ENCODE assay signal across 18 cellular contexts in the genomic region with DNA sequence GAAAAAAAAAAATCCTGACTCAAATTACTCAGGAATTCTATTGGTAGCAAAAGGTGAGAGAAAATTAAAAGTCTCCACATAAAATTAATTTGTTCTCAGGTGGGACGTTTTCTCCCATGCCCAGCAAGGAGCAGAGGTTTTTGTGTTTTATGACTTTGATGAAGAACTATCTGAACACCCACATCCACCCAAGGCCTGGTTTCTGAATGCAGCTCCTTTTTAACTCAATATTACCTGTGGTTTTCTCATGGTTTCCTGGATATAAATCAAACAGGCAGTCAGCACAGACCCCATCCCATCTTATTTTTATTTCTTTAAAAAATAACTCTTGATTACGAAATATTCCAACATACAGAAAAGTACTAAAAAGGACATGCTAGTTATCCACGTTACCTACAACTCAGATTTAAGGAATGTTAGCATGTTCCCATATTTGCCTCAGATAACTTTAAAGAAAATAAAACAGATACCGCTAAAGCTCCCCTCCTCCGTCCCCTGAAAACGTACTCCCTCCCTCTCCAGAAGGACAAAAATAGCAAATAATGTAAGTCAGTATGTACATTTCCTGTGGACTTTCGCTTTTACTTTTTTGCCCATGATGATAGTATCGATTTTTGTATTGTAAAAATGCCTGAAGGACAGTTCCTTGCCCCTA. TPM values are rescaled to one million over a fixed set of nuclear protein-coding genes. Genes with fewer than 3 reads are reported as not detected.
A peak's percentile ranks its signal among the peaks of the same experiment; 100 is the strongest.
DNase-seq lines count a peak whose midpoint lies in the region; ATAC-seq, FAIRE-seq and TF ChIP-seq lines count a peak whose summit lies in the region.
"Had no signal": no experiment of that assay in that cellular context is flagged by ENCODE, and none has a peak within 500 bp of the region (broad histone marks: within the 10 kb centered on the region; RNA-seq: fewer than 3 reads in every experiment).

No MANE protein-coding gene starts in this region.

- no peak for TF ChIP-seq CTCF in DND-41 (IDR thresholded peaks at IDR 0.05; ENCODE audit: borderline replicate concordance, extremely low read depth, low read length, poor library complexity, severe bottlenecking)
- no peak for TF ChIP-seq CTCF in MM.1S (IDR thresholded peaks at IDR 0.05; ENCODE audit: low read length)
- TF ChIP-seq CTCF in endothelial cell of umbilical vein (IDR thresholded peaks at IDR 0.05; ENCODE audit: extremely low read depth in 1 of 2, insufficient read depth in 1 of 2, low read depth in 1 of 2, low read length in 2 of 2): no peak
- TF ChIP-seq CTCF in nephron (IDR thresholded peaks at IDR 0.05; ENCODE audit: unreplicated experiment in 3 of 3): no peak
- no peak for TF ChIP-seq CTCF in progenitor cell of endocrine pancreas (IDR thresholded peaks at IDR 0.05; ENCODE audit: unreplicated experiment)

- H3K36me3 ChIP-seq in DND-41 (ENCODE audit: insufficient read depth, low read length) (no peaks in the 10 kb centered on the region), MM.1S (replicated peaks; ENCODE audit: insufficient read depth, low read length) (no peaks in the 10 kb centered on the region), endothelial cell of umbilical vein (ENCODE audit: control insufficient read depth in 2 of 2, extremely low read depth in 1 of 2, insufficient read depth in 2 of 2, low read length in 2 of 2) (no peaks in the 10 kb centered on the region)
- H3K36me3 ChIP-seq: heart left ventricle, upper lobe of right lung had no signal

- H3K27ac Mint-ChIP-seq in nephron (peak overlapping the region; percentile 85 to 90 (median 90)), progenitor cell of endocrine pancreas (no peak overlapping the region)
- H3K27ac Mint-ChIP-seq: activated CD4-positive, alpha-beta T cell treated with anti-CD3 and anti-CD28 coated beads for 36 hours; activated naive CD4-positive, alpha-beta T cell treated with anti-CD3 and anti-CD28 coated beads, Interleukin-2, amount 50 U/mL, for 24 hours; stimulated activated memory B cell treated with anti-CD40 and anti-IgM and Interleukin-4, amounts not matched to agents 10 μg/mL and 1 μg/mL and 100 μg/mL, for 72 hours had no signal

- POLR2A ChIA-PET in endothelial cell of umbilical vein (lab: Charles Lee): no interaction called here

- H3K9me3 ChIP-seq in DND-41 (ENCODE audit: insufficient read depth, low read length, severe bottlenecking) (no peaks in the 10 kb centered on the region), MM.1S (replicated peaks; ENCODE audit: insufficient read depth, low read length) (no peaks in the 10 kb centered on the region), endothelial cell of umbilical vein (replicated peaks; ENCODE audit: control insufficient read depth, insufficient read depth, low read length) (no peaks in the 10 kb centered on the region)
- H3K9me3 ChIP-seq: heart left ventricle, upper lobe of right lung had no signal

- H3K27me3 ChIP-seq in DND-41 (ENCODE audit: insufficient read depth, low read length, poor library complexity) (no peaks in the 10 kb centered on the region), MM.1S (replicated peaks; ENCODE audit: insufficient read depth, low read length) (no peaks in the 10 kb centered on the region), endothelial cell of umbilical vein (ENCODE audit: control insufficient read depth in 2 of 2, insufficient read depth in 2 of 2, low read length in 2 of 2) (no peaks in the 10 kb centered on the region)
- H3K27me3 ChIP-seq: heart left ventricle, upper lobe of right lung had no signal

- intact Hi-C loops in endothelial cell of umbilical vein (cut with micrococcal nuclease) (no loop called here), left colon (cut with DNase I, micrococcal nuclease) (no loop called here), sciatic nerve (cut with DNase I) (no loop called here)

- peak; percentile 80 for ATAC-seq in DND-41 (ENCODE audit: insufficient read depth, low read depth)
- ATAC-seq in left colon: no peak
- no peak for ATAC-seq in sciatic nerve
- ATAC-seq: activated CD4-positive, alpha-beta T cell treated with anti-CD3 and anti-CD28 coated beads for 36 hours; stimulated activated memory B cell treated with anti-CD40 and anti-IgM and Interleukin-4, amounts not matched to agents 10 μg/mL and 1 μg/mL and 100 μg/mL, for 72 hours; upper lobe of right lung had no signal

- H4K20me1 ChIP-seq in DND-41 (ENCODE audit: insufficient read depth, low read length) (0 out of 2 replicates have a peak, but pooled peaks cover 6% of the 10 kb centered on the region), MM.1S (ENCODE audit: insufficient read depth, low read length) (no peaks in the 10 kb centered on the region), endothelial cell of umbilical vein (replicated peaks; ENCODE audit: control insufficient read depth, extremely low read depth, insufficient read depth, low read length) (no peaks in the 10 kb centered on the region)

- H3F3A ChIP-seq in MM.1S (ENCODE audit: insufficient read depth, low read length): no peaks in the 10 kb centered on the region

- H3K27ac ChIP-seq in DND-41 (ENCODE audit: low read length) (peak overlapping the region; percentile 35), MM.1S (ENCODE audit: low read length) (no peak overlapping the region), endothelial cell of umbilical vein (ENCODE audit: insufficient read depth, low read depth, low read length) (no peak overlapping the region)
- H3K27ac ChIP-seq: upper lobe of right lung had no signal

- peak; percentile 30 for DNase-seq in DND-41
- DNase-seq in MM.1S: no peak
- no peak for DNase-seq in endothelial cell of umbilical vein (ENCODE audit: low read depth, low spot score)
- no peak for DNase-seq in left colon
- DNase-seq in progenitor cell of endocrine pancreas (ENCODE audit: low spot score, unreplicated experiment): no peak
- DNase-seq in sciatic nerve (ENCODE audit: low spot score): no peak
- DNase-seq in NCI-H82 (lab: John Stamatoyannopoulos, UW): no peak
- DNase-seq: heart left ventricle, NCI-H1048, NCI-H2171 treated with DMSO at 0.1 percent for 48 hours, T-helper 2 cell, upper lobe of right lung had no signal

- H3K4me1 ChIP-seq in DND-41 (ENCODE audit: insufficient read depth, low read length) (peaks cover 48% of the 10 kb centered on the region), MM.1S (ENCODE audit: low read length) (no peaks in the 10 kb centered on the region), endothelial cell of umbilical vein (ENCODE audit: control insufficient read depth, extremely low read depth, insufficient read depth, low read length) (peaks cover 18% of the 10 kb centered on the region)

- H3K9ac ChIP-seq in DND-41 (ENCODE audit: low read depth, low read length) (no peak overlapping the region), MM.1S (ENCODE audit: low read length) (no peak overlapping the region), endothelial cell of umbilical vein (replicated peaks; ENCODE audit: extremely low read depth, insufficient read depth, low read length) (no peak overlapping the region)

- H3K4me2 ChIP-seq in DND-41 (ENCODE audit: insufficient read depth, low read length) (peak overlapping the region; percentile 25; the same call in 1 of the 2 replicates), MM.1S (ENCODE audit: low read depth, low read length) (0 out of 2 replicates have a peak overlapping the region, but pooled peaks have one; percentile 3), endothelial cell of umbilical vein (ENCODE audit: insufficient read depth, low read length) (peak overlapping the region; percentile 35)

- dilution Hi-C loops in endothelial cell of umbilical vein (cut with MboI; ENCODE audit: extremely low pct_ligation_motif_present, low sequenced_read_pairs): no loop called here

- CTCF ChIA-PET in endothelial cell of umbilical vein (lab: Charles Lee): interaction anchor here (1.1 to 1.5 kb wide), 3 partner anchors 8 to 252 kb away, joined by 3 to 4 read pairs (median 4); no protein-coding TSS in a partner anchor

- FAIRE-seq in endothelial cell of umbilical vein (lab: Jason Lieb, UNC): no peak
- FAIRE-seq: GM18507 had no signal

- H3K36me3 Mint-ChIP-seq in nephron (ENCODE audit: low read depth): peaks cover 18% of the 10 kb centered on the region
- H3K36me3 Mint-ChIP-seq in progenitor cell of endocrine pancreas (ENCODE audit: insufficient read depth): no peaks in the 10 kb centered on the region
- H3K36me3 Mint-ChIP-seq: activated naive CD4-positive, alpha-beta T cell treated with anti-CD3 and anti-CD28 coated beads, Interleukin-2, amount 50 U/mL, for 24 hours; stimulated activated memory B cell treated with anti-CD40 and anti-IgM and Interleukin-4, amounts not matched to agents 10 μg/mL and 1 μg/mL and 100 μg/mL, for 72 hours had no signal

- no peaks in the 10 kb centered on the region for H3K9me1 ChIP-seq in endothelial cell of umbilical vein (replicated peaks; ENCODE audit: control insufficient read depth, extremely low read depth, insufficient read depth, low read length)

- no TSS peak for BruUV-seq in endothelial cell of umbilical vein (replicated peaks; lab: Mats Ljungman, UMichigan)

- H3K9me2 ChIP-seq in MM.1S (replicated peaks; ENCODE audit: insufficient read depth, low read length): no peaks in the 10 kb centered on the region

- H3K27me3 Mint-ChIP-seq in nephron (ENCODE audit: low read depth): no peaks in the 10 kb centered on the region
- peaks cover 9% of the 10 kb centered on the region for H3K27me3 Mint-ChIP-seq in progenitor cell of endocrine pancreas
- H3K27me3 Mint-ChIP-seq: stimulated activated memory B cell treated with anti-CD40 and anti-IgM and Interleukin-4, amounts not matched to agents 10 μg/mL and 1 μg/mL and 100 μg/mL, for 72 hours had no signal

- H3K79me2 ChIP-seq in DND-41 (ENCODE audit: insufficient read depth, low read length) (peaks cover 59% of the 10 kb centered on the region), MM.1S (ENCODE audit: low read length) (no peaks in the 10 kb centered on the region), endothelial cell of umbilical vein (ENCODE audit: control insufficient read depth, insufficient read depth, low read length) (no peaks in the 10 kb centered on the region)

- H3K4me3 Mint-ChIP-seq in nephron (peak overlapping the region; percentile 38 to 56 (median 53)), progenitor cell of endocrine pancreas (ENCODE audit: low read depth) (no peak overlapping the region)
- H3K4me3 Mint-ChIP-seq: activated CD4-positive, alpha-beta T cell treated with anti-CD3 and anti-CD28 coated beads for 36 hours; activated naive CD4-positive, alpha-beta T cell treated with anti-CD3 and anti-CD28 coated beads, Interleukin-2, amount 50 U/mL, for 24 hours; stimulated activated memory B cell treated with anti-CD40 and anti-IgM and Interleukin-4, amounts not matched to agents 10 μg/mL and 1 μg/mL and 100 μg/mL, for 72 hours had no signal

- H3K9me3 Mint-ChIP-seq in nephron (no peaks in the 10 kb centered on the region), progenitor cell of endocrine pancreas (ENCODE audit: low read depth) (no peaks in the 10 kb centered on the region)
- H3K9me3 Mint-ChIP-seq: activated naive CD4-positive, alpha-beta T cell treated with anti-CD3 and anti-CD28 coated beads, Interleukin-2, amount 50 U/mL, for 24 hours; stimulated activated memory B cell treated with anti-CD40 and anti-IgM and Interleukin-4, amounts not matched to agents 10 μg/mL and 1 μg/mL and 100 μg/mL, for 72 hours had no signal

- no peak overlapping the region for H2AFZ ChIP-seq in DND-41 (ENCODE audit: low read depth, low read length)
- H2AFZ ChIP-seq in MM.1S (ENCODE audit: low read length): no peak overlapping the region
- H2AFZ ChIP-seq in endothelial cell of umbilical vein (ENCODE audit: low read depth, low read length): no peak overlapping the region

- H3K4me1 Mint-ChIP-seq in nephron (peaks cover 70% of the 10 kb centered on the region), progenitor cell of endocrine pancreas (ENCODE audit: low read depth) (peaks cover 12% of the 10 kb centered on the region)

- H3K4me3 ChIP-seq in DND-41 (ENCODE audit: low read depth in 1 of 2, low read length in 2 of 2) (no peak overlapping the region), MM.1S (ENCODE audit: low read length) (no peak overlapping the region), endothelial cell of umbilical vein (replicated peaks in 1 of 3; ENCODE audit: insufficient read depth in 1 of 3, low read depth in 1 of 3, low read length in 3 of 3) (no peak overlapping the region)
- H3K4me3 ChIP-seq: heart left ventricle, skin epidermis, upper lobe of right lung had no signal

- TF ChIP-seq POLR2A in endothelial cell of umbilical vein (IDR thresholded peaks at IDR 0.05; ENCODE audit: low read depth, low read length): no peak

RNA-seq across cellular contexts. Expression of a gene that starts 43.4 kb away (rescaled TPM):
- total RNA-seq in endothelial cell of umbilical vein: 24.9 and 30.3 TPM in 2 replicates
- 5.1 and 6.0 TPM in 2 replicates for polyA plus RNA-seq in endothelial cell of umbilical vein
- polyA plus RNA-seq in endothelial cell of umbilical vein (2011; cell fraction: cytosol; rRNA removed): 5.3 and 5.8 TPM in 2 replicates
- polyA plus RNA-seq in endothelial cell of umbilical vein (2011; cell fraction: nucleus; rRNA removed): 11.8 and 18.7 TPM in 2 replicates
- polyA plus RNA-seq in endothelial cell of umbilical vein (2012): 6.0 and 8.6 TPM in 2 replicates
- polyA minus RNA-seq in endothelial cell of umbilical vein: 28.1 and 30.1 TPM in 2 replicates
- 1.1 TPM for polyA minus RNA-seq in endothelial cell of umbilical vein (2011; cell fraction: cytosol; rRNA and poly(A)+ RNA removed)
- 32.5 and 40.2 TPM in 2 replicates for polyA minus RNA-seq in endothelial cell of umbilical vein (2011; cell fraction: nucleus; rRNA and poly(A)+ RNA removed)
- 1 to 10 TPM; 2.2 to 8.2 TPM for total RNA-seq in left colon
- total RNA-seq in progenitor cell of endocrine pancreas: 9.0 and 15.0 TPM in 2 replicates
- total RNA-seq in sciatic nerve: 33.8 TPM
